8 cellular contexts compared by ENCODE assay signal in genomic region chr2:135876770-135877169, GRCh38. TPM values are rescaled to one million over a fixed set of nuclear protein-coding genes. Genes with fewer than 3 reads are reported as not detected.
DNase-seq lines count a peak whose midpoint lies in the region; ATAC-seq, FAIRE-seq and TF ChIP-seq lines count a peak whose summit lies in the region.
"Not testable (repeated sequence)": the region's sequence is repeated elsewhere in the genome, so short reads cannot be mapped to it uniquely, and the experiment has no call there.

No MANE protein-coding gene starts in this region.

- POLR2A ChIA-PET in BJ (lab: Charles Lee) = interaction anchor here (0.6 kb wide), 1 partner anchor 107 kb away, joined by 4 read pairs; no protein-coding TSS in a partner anchor

- peaks cover 38% of the 10 kb centered on the region for H3K4me1 Mint-ChIP-seq in activated naive CD4-positive, alpha-beta T cell treated with anti-CD3 and anti-CD28 coated beads, Interleukin-2, amount 10 ng/mL, durations not matched to agents 7 days and 5 days
- H3K4me1 Mint-ChIP-seq in effector memory CD8-positive, alpha-beta T cell (ENCODE audit: low read depth in 2 of 2) = peaks cover 23 to 28% of the 10 kb centered on the region in 2 donors
- H3K4me1 Mint-ChIP-seq in neural progenitor cell = peaks cover 27% of the 10 kb centered on the region

- peaks cover 26% of the 10 kb centered on the region for H3K36me3 Mint-ChIP-seq in activated naive CD4-positive, alpha-beta T cell treated with anti-CD3 and anti-CD28 coated beads, Interleukin-2, amount 10 ng/mL, durations not matched to agents 7 days and 5 days
- H3K36me3 Mint-ChIP-seq in effector memory CD8-positive, alpha-beta T cell (ENCODE audit: insufficient read depth) = peaks cover 33% of the 10 kb centered on the region
- peaks cover 21% of the 10 kb centered on the region for H3K36me3 Mint-ChIP-seq in neural progenitor cell

- H3F3A ChIP-seq in neural progenitor cell (ENCODE audit: low read depth) = peaks cover 10% of the 10 kb centered on the region

- H3K27ac ChIP-seq in SJSA1; neural progenitor cell; subcutaneous abdominal adipose tissue (ENCODE audit: low read depth, low read length): not testable (repeated sequence)
- peak overlapping the region; percentile 3 for H3K27ac ChIP-seq in keratinocyte (ENCODE audit: control insufficient read depth, insufficient read depth, low read length)

- H4K20me1 ChIP-seq in keratinocyte (ENCODE audit: control insufficient read depth, extremely low read depth, insufficient read depth, low read length) = not testable (repeated sequence)
- peaks cover 41% of the 10 kb centered on the region for H4K20me1 ChIP-seq in neural progenitor cell (ENCODE audit: low read depth)

- H3K36me3 ChIP-seq in BJ (ENCODE audit: control insufficient read depth, insufficient read depth, low read length); keratinocyte (ENCODE audit: control insufficient read depth in 2 of 2, extremely low read depth in 1 of 2, insufficient read depth in 2 of 2, low read length in 2 of 2); neural progenitor cell; subcutaneous abdominal adipose tissue (ENCODE audit: control insufficient read depth in 5 of 5, insufficient read depth in 5 of 5, low read length in 5 of 5): not testable (repeated sequence)
- H3K36me3 ChIP-seq in SJSA1 = peaks cover 26% of the 10 kb centered on the region

- peak; percentile 1 for ATAC-seq in HG02884 (IDR thresholded peaks at IDR 0.05; ENCODE audit: unreplicated experiment)
- ATAC-seq in effector memory CD8-positive, alpha-beta T cell (replicated peaks) = peak; percentile 3

- H3K9me3 Mint-ChIP-seq in activated naive CD4-positive, alpha-beta T cell treated with anti-CD3 and anti-CD28 coated beads, Interleukin-2, amount 10 ng/mL, durations not matched to agents 7 days and 5 days; effector memory CD8-positive, alpha-beta T cell; neural progenitor cell: not testable (repeated sequence)

- H3K4me3 ChIP-seq in BJ (ENCODE audit: low read depth, low read length) = peak overlapping the region; percentile 50
- H3K4me3 ChIP-seq in SJSA1 = peak overlapping the region; percentile 73
- H3K4me3 ChIP-seq in keratinocyte (ENCODE audit: control insufficient read depth in 2 of 3, extremely low read depth in 1 of 3, insufficient read depth in 2 of 3, low read depth in 1 of 3, low read length in 3 of 3) = peak overlapping the region; percentile 62 to 80 (median 78)
- peak overlapping the region; percentile 82 for H3K4me3 ChIP-seq in neural progenitor cell
- peak overlapping the region; percentile 72 to 82 (median 81) for H3K4me3 ChIP-seq in subcutaneous abdominal adipose tissue (ENCODE audit: low read depth in 1 of 5, low read length in 5 of 5)

- H3K4me1 ChIP-seq in SJSA1 (replicated peaks) (peaks cover 15% of the 10 kb centered on the region), neural progenitor cell (peaks cover 25% of the 10 kb centered on the region), subcutaneous abdominal adipose tissue (ENCODE audit: control insufficient read depth in 5 of 5, insufficient read depth in 5 of 5, low read length in 5 of 5) (peaks cover 0 to 18% (median 13%) of the 10 kb centered on the region in 5 donors)
- not testable (repeated sequence) for H3K4me1 ChIP-seq in keratinocyte (ENCODE audit: control insufficient read depth, extremely low read depth, insufficient read depth, low read length)

- H3K27me3 Mint-ChIP-seq in activated naive CD4-positive, alpha-beta T cell treated with anti-CD3 and anti-CD28 coated beads, Interleukin-2, amount 10 ng/mL, durations not matched to agents 7 days and 5 days; effector memory CD8-positive, alpha-beta T cell; neural progenitor cell (ENCODE audit: insufficient read depth, low read depth): not testable (repeated sequence)

- not testable (repeated sequence) for H3K9me3 ChIP-seq in SJSA1 (replicated peaks); keratinocyte (ENCODE audit: control insufficient read depth, low read depth, low read length); neural progenitor cell (ENCODE audit: low read depth); subcutaneous abdominal adipose tissue (ENCODE audit: control insufficient read depth in 5 of 5, low read length in 5 of 5)

- dilution Hi-C loops in keratinocyte (cut with MboI; ENCODE audit: extremely low pct_ligation_motif_present, low sequenced_read_pairs) = not testable (repeated sequence)

- H3K4me3 Mint-ChIP-seq in activated naive CD4-positive, alpha-beta T cell treated with anti-CD3 and anti-CD28 coated beads, Interleukin-2, amount 10 ng/mL, durations not matched to agents 7 days and 5 days = peak overlapping the region; percentile 80
- peak overlapping the region; percentile 93 to 94 for H3K4me3 Mint-ChIP-seq in effector memory CD8-positive, alpha-beta T cell
- H3K4me3 Mint-ChIP-seq in neural progenitor cell = peak overlapping the region; percentile 94

- H3K27me3 ChIP-seq in BJ (ENCODE audit: control insufficient read depth, insufficient read depth, low read length); SJSA1 (replicated peaks); keratinocyte (ENCODE audit: control insufficient read depth, extremely low read depth, insufficient read depth, low read length); neural progenitor cell; subcutaneous abdominal adipose tissue (ENCODE audit: control insufficient read depth in 5 of 5, insufficient read depth in 4 of 5, low read length in 5 of 5): not testable (repeated sequence)

- CTCF ChIA-PET in BJ (lab: Yijun Ruan, JAX) = interaction anchor here (0.8 to 2.2 kb wide), 2 partner anchors 12 to 35 kb away, joined by 3 to 13 read pairs; no protein-coding TSS in a partner anchor
- CTCF ChIA-PET in activated naive CD4-positive, alpha-beta T cell treated with anti-CD3 and anti-CD28 coated beads, Interleukin-2, amount 10 ng/mL, durations not matched to agents 7 days and 5 days (lab: Charles Lee) = not testable (repeated sequence)

- FAIRE-seq in keratinocyte (lab: Jason Lieb, UNC) = not testable (repeated sequence)

- peak overlapping the region; percentile 68 for H3K4me2 ChIP-seq in keratinocyte (ENCODE audit: control insufficient read depth, extremely low read depth, insufficient read depth, low read depth, low read length)
- H3K4me2 ChIP-seq in neural progenitor cell = peak overlapping the region; percentile 32

- H2AFZ ChIP-seq in keratinocyte (ENCODE audit: control insufficient read depth, low read length) (peak overlapping the region; percentile 53), neural progenitor cell (replicated peaks) (peak overlapping the region; percentile 45)

- H3K79me2 ChIP-seq in keratinocyte (ENCODE audit: control insufficient read depth, insufficient read depth, low read length) (peaks cover 11% of the 10 kb centered on the region), neural progenitor cell (ENCODE audit: low read depth) (peaks cover 38% of the 10 kb centered on the region)

- not testable (repeated sequence) for H3K9ac ChIP-seq in keratinocyte (ENCODE audit: control insufficient read depth, extremely low read depth, insufficient read depth, low read length); neural progenitor cell
- H3K9ac ChIP-seq in subcutaneous abdominal adipose tissue (ENCODE audit: low read length in 5 of 5) = peak overlapping the region in 3 of 5 donors; percentile 57 to 74 (median 73)

- H3K27ac Mint-ChIP-seq in activated naive CD4-positive, alpha-beta T cell treated with anti-CD3 and anti-CD28 coated beads, Interleukin-2, amount 10 ng/mL, durations not matched to agents 7 days and 5 days = peak overlapping the region; percentile 90
- peak overlapping the region; percentile 96 to 97 for H3K27ac Mint-ChIP-seq in effector memory CD8-positive, alpha-beta T cell
- not testable (repeated sequence) for H3K27ac Mint-ChIP-seq in neural progenitor cell

- not testable (repeated sequence) for H3K9me1 ChIP-seq in keratinocyte (ENCODE audit: control insufficient read depth, extremely low read depth, insufficient read depth, low read length)

- not testable (repeated sequence) for DNase-seq in BJ (ENCODE audit: low read depth); SJSA1 (ENCODE audit: low read depth in 1 of 2, low spot score in 2 of 2); activated naive CD4-positive, alpha-beta T cell treated with anti-CD3 and anti-CD28 coated beads, Interleukin-2, amount 10 ng/mL, durations not matched to agents 7 days and 5 days; effector memory CD8-positive, alpha-beta T cell; keratinocyte (ENCODE audit: low read depth, low spot score); neural progenitor cell (ENCODE audit: low spot score)

- not testable (repeated sequence) for TF ChIP-seq CTCF in BJ (IDR thresholded peaks at IDR 0.05; ENCODE audit: insufficient read depth, low read depth, low read length); keratinocyte (optimal IDR thresholded peaks at IDR 0.05 in 1 of 3, IDR thresholded peaks at IDR 0.05 in 1 of 3, conservative IDR thresholded peaks at IDR 0.05 in 1 of 3; ENCODE audit: extremely low read depth in 1 of 3, insufficient read depth in 2 of 3, low read length in 3 of 3); neural progenitor cell (IDR thresholded peaks at IDR 0.05)

RNA-seq across cellular contexts. Expression of gene MCM6, which starts 0.5 kb away (rescaled TPM):
- 15.7 and 23.3 TPM in 2 replicates for polyA plus RNA-seq in BJ (2011; rRNA removed)
- 14.3 and 19.6 TPM in 2 replicates for polyA minus RNA-seq in BJ (2011; rRNA and poly(A)+ RNA removed)
- total RNA-seq in SJSA1 (2014; rRNA removed; shearing (Covaris generic)) = 26.6 and 34.9 TPM in 2 replicates
- 9.8 to 29.0 TPM (median 23.2 TPM) in 3 replicates for polyA plus RNA-seq in keratinocyte
- 3.9 TPM for polyA plus RNA-seq in keratinocyte (2011; ENCODE audit: low read depth)
- polyA plus RNA-seq in keratinocyte (2011; cell fraction: cytosol; rRNA removed) = 8.9 and 12.3 TPM in 2 replicates
- polyA plus RNA-seq in keratinocyte (2011; cell fraction: nucleus; rRNA removed) = 10.5 and 12.2 TPM in 2 replicates
- 3.7 and 21.8 TPM in 2 replicates for polyA plus RNA-seq in keratinocyte (2012; ENCODE audit: low replicate concordance)
- polyA minus RNA-seq in keratinocyte = 9.2 to 31.1 TPM (median 10.1 TPM) in 3 replicates
- polyA minus RNA-seq in keratinocyte (2011; cell fraction: cytosol; rRNA and poly(A)+ RNA removed) = 7.3 TPM
- polyA minus RNA-seq in keratinocyte (2011; cell fraction: nucleus; rRNA and poly(A)+ RNA removed) = 6.0 and 11.6 TPM in 2 replicates
- 62.0 and 74.4 TPM in 2 replicates for total RNA-seq in neural progenitor cell (ENCODE audit: low replicate concordance)

RNA-seq across cellular contexts. Expression of gene LCT, which starts 39.8 kb away (rescaled TPM):
- polyA plus RNA-seq in BJ (2011; rRNA removed) (not detected in 2 replicates), keratinocyte (0.01 TPM in 1 of 3 replicates, not detected in the others)
- 0.19 TPM in 1 of 2 replicates, not detected in the other for polyA minus RNA-seq in BJ (2011; rRNA and poly(A)+ RNA removed)
- not detected in 2 replicates for total RNA-seq in SJSA1 (2014; rRNA removed; shearing (Covaris generic))
- polyA plus RNA-seq in keratinocyte (2011; ENCODE audit: low read depth) = not detected
- not detected in 2 replicates for polyA plus RNA-seq in keratinocyte (2011; cell fraction: cytosol; rRNA removed)
- polyA plus RNA-seq in keratinocyte (2011; cell fraction: nucleus; rRNA removed) = 0.03 TPM in 1 of 2 replicates, not detected in the other
- polyA plus RNA-seq in keratinocyte (2012; ENCODE audit: low replicate concordance) = not detected in 2 replicates
- polyA minus RNA-seq in keratinocyte = not detected in 3 replicates
- not detected for polyA minus RNA-seq in keratinocyte (2011; cell fraction: cytosol; rRNA and poly(A)+ RNA removed)
- polyA minus RNA-seq in keratinocyte (2011; cell fraction: nucleus; rRNA and poly(A)+ RNA removed) = not detected in 2 replicates
- 0.03 TPM in 1 of 2 replicates, not detected in the other for total RNA-seq in neural progenitor cell (ENCODE audit: low replicate concordance)
